ENCODE assay signal across 10 cellular contexts in genomic region chr1:200029624-200030074, GRCh38. TPM values are rescaled to one million over a fixed set of nuclear protein-coding genes. Genes with fewer than 3 reads are reported as not detected.
DNase-seq lines count a peak whose midpoint lies in the region; ATAC-seq and TF ChIP-seq lines count a peak whose summit lies in the region.
"Had no signal": no experiment of that assay in that cellular context is flagged by ENCODE, and none has a peak within 500 bp of the region (broad histone marks: within the 10 kb centered on the region; RNA-seq: fewer than 3 reads in every experiment).

No MANE protein-coding gene starts in this region.

- H3K4me3 ChIP-seq in left ventricle myocardium inferior (peak overlapping the region; percentile 63), brain microvascular endothelial cell (ENCODE audit: low read depth, low read length) (peak overlapping the region; percentile 52), mesendoderm (ENCODE audit: low read length) (peak overlapping the region; percentile 53), urinary bladder (ENCODE audit: low read depth, low read length) (peak overlapping the region; percentile 29)

- WGBS in mesendoderm (ENCODE audit: extremely low coverage, insufficient coverage, low lambda C conversion rate): no CpG with 5 or more reads among the region's 21 CpGs
- WGBS in urinary bladder: 6% methylated on average over 21 of the region's 21 CpGs

- H3K9me3 ChIP-seq in left ventricle myocardium inferior (replicated peaks): no peaks in the 10 kb centered on the region

- H4K8ac ChIP-seq in mesendoderm (ENCODE audit: low read depth, low read length): no peak overlapping the region

- peaks cover 19% of the 10 kb centered on the region for H3K4me1 ChIP-seq in left ventricle myocardium inferior
- peaks cover 2% of the 10 kb centered on the region for H3K4me1 ChIP-seq in mesendoderm (ENCODE audit: control insufficient read depth, low read depth, low read length)
- no peaks in the 10 kb centered on the region for H3K4me1 ChIP-seq in urinary bladder (ENCODE audit: insufficient read depth)

- no peaks in the 10 kb centered on the region for H3K79me2 ChIP-seq in mesendoderm (ENCODE audit: control insufficient read depth, insufficient read depth, low read length)

- intact Hi-C loops in left ventricle myocardium inferior (cut with micrococcal nuclease): no loop called here
- intact Hi-C loops in left cardiac atrium (cut with DNase I): no loop called here

- H3K4me2 ChIP-seq in mesendoderm (ENCODE audit: low read length): peak overlapping the region; percentile 80

- H3K79me1 ChIP-seq in mesendoderm (ENCODE audit: low read length): no peaks in the 10 kb centered on the region

- no peak overlapping the region for H3K18ac ChIP-seq in mesendoderm (ENCODE audit: low read length)

- DNase-seq in left ventricle myocardium inferior (no peak), left cardiac atrium (no peak), brain microvascular endothelial cell (no peak), mesendoderm (no peak), omental fat pad (ENCODE audit: low spot score) (no peak)
- DNase-seq: effector memory CD8-positive, alpha-beta T cell; stimulated activated CD4-positive, alpha-beta T cell treated with anti-CD3 and anti-CD28 coated beads, Interleukin-2, amount 100 ng/mL, for 48 hours had no signal

- H2BK120ac ChIP-seq in mesendoderm (ENCODE audit: low read depth, low read length): no peak overlapping the region

- H3K27me3 ChIP-seq in left ventricle myocardium inferior (ENCODE audit: low read depth) (peaks cover 99% of the 10 kb centered on the region), brain microvascular endothelial cell (replicated peaks) (peaks cover 54% of the 10 kb centered on the region), mesendoderm (ENCODE audit: insufficient read depth, low read length, poor library complexity) (peaks cover 19% of the 10 kb centered on the region)

- H4K5ac ChIP-seq in mesendoderm (ENCODE audit: low read length): no peak overlapping the region

- TF ChIP-seq CTCF in left ventricle myocardium inferior (IDR thresholded peaks at IDR 0.05; ENCODE audit: borderline replicate concordance) (no peak), brain microvascular endothelial cell (IDR thresholded peaks at IDR 0.05; ENCODE audit: low read depth, low read length, missing control alignments) (no peak), omental fat pad (IDR thresholded peaks at IDR 0.05) (no peak)

- no peak overlapping the region for H3K4ac ChIP-seq in mesendoderm (ENCODE audit: low read depth, low read length)

- ATAC-seq in left cardiac atrium (no peak), omental fat pad (ENCODE audit: low FRiP score) (no peak), HG03135 (IDR thresholded peaks at IDR 0.05; ENCODE audit: unreplicated experiment) (no peak), HG03457 (IDR thresholded peaks at IDR 0.05; ENCODE audit: unreplicated experiment) (no peak)
- ATAC-seq: effector memory CD8-positive, alpha-beta T cell had no signal

- H3K23ac ChIP-seq in mesendoderm (ENCODE audit: low read length): no peak overlapping the region

- peak overlapping the region; percentile 78 for H3K56ac ChIP-seq in mesendoderm (ENCODE audit: low read length)

- peak overlapping the region; percentile 50 for H3K9ac ChIP-seq in mesendoderm (ENCODE audit: low read length)

- in situ Hi-C loops in brain microvascular endothelial cell (cut with HindIII; ENCODE audit: low pct_ligation_motif_present, low sequenced_read_pairs): loop anchor here (25.0 kb wide), 1 partner anchor 342 kb away; no protein-coding TSS in a partner anchor

- no peak overlapping the region for H2AK5ac ChIP-seq in mesendoderm (ENCODE audit: low read length)

- H3K27ac ChIP-seq in left ventricle myocardium inferior (replicated peaks) (no peak overlapping the region), brain microvascular endothelial cell (no peak overlapping the region), mesendoderm (ENCODE audit: low read depth, low read length) (no peak overlapping the region), urinary bladder (ENCODE audit: low read depth) (no peak overlapping the region)

- H2BK5ac ChIP-seq in mesendoderm (ENCODE audit: low read length): no peak overlapping the region

- H3K36me3 ChIP-seq in left ventricle myocardium inferior (no peaks in the 10 kb centered on the region), brain microvascular endothelial cell (replicated peaks) (no peaks in the 10 kb centered on the region), mesendoderm (ENCODE audit: control insufficient read depth, insufficient read depth, low read length) (no peaks in the 10 kb centered on the region), urinary bladder (ENCODE audit: insufficient read depth) (no peaks in the 10 kb centered on the region)

- H2BK15ac ChIP-seq in mesendoderm (replicated peaks; ENCODE audit: low read depth): no peak overlapping the region

RNA-seq across cellular contexts. Expression of gene NR5A2, which starts 2.1 kb away (rescaled TPM):
- total RNA-seq in left ventricle myocardium inferior (1.3 TPM), left cardiac atrium (1 to 10 TPM; 1.7 to 2.1 TPM), urinary bladder (9.0 TPM), omental fat pad (10 to 100 TPM in 2 of 4 donors, 1 to 10 TPM in 2; 3.7 to 19.1 (median 11.3) TPM)
- polyA plus RNA-seq in mesendoderm (2013, experiment 1 of 2): 6.5 TPM
- 6.7 TPM for polyA plus RNA-seq in mesendoderm (2013, experiment 2 of 2)
- polyA plus RNA-seq in urinary bladder: 1.6 TPM
